Comparison of ENCODE assay signal across 1 cellular context in genomic region chr2:178761759-178762371, GRCh38.
TF ChIP-seq lines count a peak whose summit lies in the region.

No MANE protein-coding gene starts in this region.

TF ChIP-seq in HepG2, 621 proteins besides CTCF, POLR2A, EP300 and RAD21 (continued from another document):
- 0 out of 2 replicates have a peak, but pooled peaks have one; percentile 32 for TF ChIP-seq ARID3A (IDR thresholded peaks at IDR 0.05; ENCODE audit: low read depth, low read length)
- peak; percentile 84 for TF ChIP-seq STAG1 (CRISPR knock-in tag; IDR thresholded peaks at IDR 0.05)
- TF ChIP-seq SP140L (CRISPR knock-in tag; IDR thresholded peaks at IDR 0.05; ENCODE audit: borderline replicate concordance), result 0 out of 2 replicates have a peak, but pooled peaks have one; percentile 76
- TF ChIP-seq MIXL1 (CRISPR knock-in tag; IDR thresholded peaks at IDR 0.05), result 0 out of 2 replicates have a peak, but pooled peaks have one; percentile 34
- TF ChIP-seq KDM4B (CRISPR knock-in tag; IDR thresholded peaks at IDR 0.05), result no peak
- TF ChIP-seq DPF2 (CRISPR knock-in tag; IDR thresholded peaks at IDR 0.05; ENCODE audit: borderline replicate concordance, low read depth), result no peak
